In the genomic region with DNA sequence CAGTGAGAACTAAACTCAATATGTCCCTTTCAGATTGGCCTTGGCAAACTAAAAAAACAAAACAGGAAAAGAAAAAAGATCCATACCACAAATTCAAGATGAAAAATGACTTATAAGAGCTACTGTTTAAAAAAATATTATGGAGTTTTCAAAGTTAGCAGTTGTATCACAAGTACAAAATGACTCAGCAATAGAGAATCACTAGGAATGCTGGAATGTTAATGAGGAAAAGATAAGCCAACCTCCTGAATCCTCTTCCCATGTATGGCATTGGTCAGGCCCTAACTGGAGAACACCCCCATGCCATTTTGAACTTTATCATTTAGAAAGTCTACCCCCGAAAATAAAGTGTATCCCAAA, we compare ENCODE assay signal across 9 cellular contexts.
DNase-seq lines count a peak whose midpoint lies in the region; ATAC-seq, FAIRE-seq and TF ChIP-seq lines count a peak whose summit lies in the region.
"Had no signal": no experiment of that assay in that cellular context is flagged by ENCODE, and none has a peak within 500 bp of the region (broad histone marks: within the 10 kb centered on the region; RNA-seq: fewer than 3 reads in every experiment).

No MANE protein-coding gene starts in this region.

- H3K36me3 Mint-ChIP-seq in chondrocyte (ENCODE audit: low read depth): no peaks in the 10 kb centered on the region
- no peaks in the 10 kb centered on the region for H3K36me3 Mint-ChIP-seq in activated T-helper 17 cell treated with anti-CD3 and anti-CD28 coated beads, Interleukin-2, amount 50 U/mL, for 72 hours (ENCODE audit: low read depth)

- H3K9ac ChIP-seq in liver (ENCODE audit: low read depth in 1 of 2, low read length in 2 of 2): no peak overlapping the region

- peak overlapping the region; percentile 90 for H3K27ac Mint-ChIP-seq in chondrocyte (ENCODE audit: unreplicated experiment)
- no peak overlapping the region for H3K27ac Mint-ChIP-seq in activated T-helper 17 cell treated with anti-CD3 and anti-CD28 coated beads, Interleukin-2, amount 50 U/mL, for 72 hours

- no peak for TF ChIP-seq CTCF in cardiac muscle cell (IDR thresholded peaks at IDR 0.05; ENCODE audit: low read depth, low read length)
- TF ChIP-seq CTCF in chondrocyte (IDR thresholded peaks at IDR 0.05): no peak
- no peak for TF ChIP-seq CTCF in liver (IDR thresholded peaks at IDR 0.05; ENCODE audit: low read depth, low read length, missing input control)

- FAIRE-seq in urothelium cell line (lab: Jason Lieb, UNC): no peak

- H3K27me3 ChIP-seq in cardiac muscle cell (no peaks in the 10 kb centered on the region), liver (ENCODE audit: control insufficient read depth in 4 of 4, insufficient read depth in 4 of 4, low read length in 3 of 4) (no peaks in the 10 kb centered on the region)

- no peaks in the 10 kb centered on the region for H3K27me3 Mint-ChIP-seq in chondrocyte (ENCODE audit: low read depth)
- H3K27me3 Mint-ChIP-seq in activated T-helper 17 cell treated with anti-CD3 and anti-CD28 coated beads, Interleukin-2, amount 50 U/mL, for 72 hours: peaks cover 2% of the 10 kb centered on the region

- H3K36me3 ChIP-seq in cardiac muscle cell (no peaks in the 10 kb centered on the region), liver (ENCODE audit: control insufficient read depth in 4 of 4, insufficient read depth in 3 of 4, low read depth in 1 of 4, low read length in 3 of 4) (no peaks in the 10 kb centered on the region)

- TF ChIP-seq RAD21 in liver (IDR thresholded peaks at IDR 0.05): no peak

- H3K9me3 ChIP-seq in cardiac muscle cell (ENCODE audit: low read depth) (no peaks in the 10 kb centered on the region), liver (ENCODE audit: control insufficient read depth in 4 of 4, low read length in 3 of 4) (no peaks in the 10 kb centered on the region)

- no peak for ATAC-seq in activated T-helper 17 cell treated with anti-CD3 and anti-CD28 coated beads, Interleukin-2, amount 50 U/mL, for 72 hours (replicated peaks)

- peak overlapping the region; percentile 24 for H3K27ac ChIP-seq in cardiac muscle cell
- no peak overlapping the region for H3K27ac ChIP-seq in liver (ENCODE audit: low read depth in 1 of 2, low read length in 2 of 2)

- no peak overlapping the region for H3K4me3 Mint-ChIP-seq in chondrocyte (ENCODE audit: unreplicated experiment)
- H3K4me3 Mint-ChIP-seq in activated T-helper 17 cell treated with anti-CD3 and anti-CD28 coated beads, Interleukin-2, amount 50 U/mL, for 72 hours: no peak overlapping the region

- CTCF ChIA-PET in HEK293T (lab: Yijun Ruan, JAX): interaction anchor here (1.2 kb wide), 1 partner anchor 14 kb away, joined by 3 read pairs; no protein-coding TSS in a partner anchor

- intact Hi-C loops in cardiac septum (cut with DNase I): no loop called here

- peaks cover 28% of the 10 kb centered on the region for H3K4me1 Mint-ChIP-seq in chondrocyte (ENCODE audit: low read depth)
- no peaks in the 10 kb centered on the region for H3K4me1 Mint-ChIP-seq in activated T-helper 17 cell treated with anti-CD3 and anti-CD28 coated beads, Interleukin-2, amount 50 U/mL, for 72 hours

- DNase-seq in cardiac muscle cell (ENCODE audit: low read depth in 1 of 2, low spot score in 1 of 2) (peak; percentile 34 to 78), cardiac septum (ENCODE audit: low spot score) (no peak), chondrocyte (ENCODE audit: low spot score) (no peak), urothelium cell line (ENCODE audit: low spot score) (peak; percentile 67), HEK293T (ENCODE audit: extremely low spot score) (no peak)
- DNase-seq in activated CD4-positive, alpha-beta T cell treated with anti-CD3 and anti-CD28 coated beads, Interleukin-2, amount 50 U/mL, for 48 hours: no peak
- DNase-seq: activated CD4-positive, alpha-beta T cell treated with anti-CD3 and anti-CD28 coated beads for 1 hour had no signal

- H3K9me3 Mint-ChIP-seq in chondrocyte (ENCODE audit: low read depth): no peaks in the 10 kb centered on the region
- H3K9me3 Mint-ChIP-seq in activated T-helper 17 cell treated with anti-CD3 and anti-CD28 coated beads, Interleukin-2, amount 50 U/mL, for 72 hours: no peaks in the 10 kb centered on the region

- POLR2A ChIA-PET in HEK293T (lab: Yijun Ruan, JAX): interaction anchor here (0.9 kb wide), 1 partner anchor 72 kb away, joined by 3 read pairs; the partner anchor contains the start of gene HSPA2

- H3K4me1 ChIP-seq in cardiac muscle cell (ENCODE audit: low read depth) (peaks cover 24% of the 10 kb centered on the region), liver (ENCODE audit: control insufficient read depth in 4 of 4, insufficient read depth in 4 of 4, low read length in 3 of 4) (peaks cover 0 to 3% (median 0%) of the 10 kb centered on the region in 4 donors)

- 82% methylated on average over 1 of the region's 1 CpG for WGBS in liver

- H3K4me3 ChIP-seq in cardiac muscle cell (no peak overlapping the region), liver (ENCODE audit: low read depth in 1 of 3, low read length in 3 of 3) (no peak overlapping the region)

TF ChIP-seq in liver, 16 proteins besides CTCF, POLR2A, EP300 and RAD21:
- no peak for TF ChIP-seq HNF4A (conservative IDR thresholded peaks at IDR 0.05)
- TF ChIP-seq, protein P1, sequence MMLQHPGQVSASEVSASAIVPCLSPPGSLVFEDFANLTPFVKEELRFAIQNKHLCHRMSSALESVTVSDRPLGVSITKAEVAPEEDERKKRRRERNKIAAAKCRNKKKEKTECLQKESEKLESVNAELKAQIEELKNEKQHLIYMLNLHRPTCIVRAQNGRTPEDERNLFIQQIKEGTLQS (IDR thresholded peaks at IDR 0.05): no peak
- TF ChIP-seq YY1 (IDR thresholded peaks at IDR 0.05): peak; percentile 14
- TF ChIP-seq JUND (IDR thresholded peaks at IDR 0.05): peak in 1 of 2 donors; percentile 8
- TF ChIP-seq TAF1 (conservative IDR thresholded peaks at IDR 0.05): no peak

TF ChIP-seq in HEK293T, 16 proteins besides CTCF, POLR2A, EP300 and RAD21:
- TF ChIP-seq, protein P2, sequence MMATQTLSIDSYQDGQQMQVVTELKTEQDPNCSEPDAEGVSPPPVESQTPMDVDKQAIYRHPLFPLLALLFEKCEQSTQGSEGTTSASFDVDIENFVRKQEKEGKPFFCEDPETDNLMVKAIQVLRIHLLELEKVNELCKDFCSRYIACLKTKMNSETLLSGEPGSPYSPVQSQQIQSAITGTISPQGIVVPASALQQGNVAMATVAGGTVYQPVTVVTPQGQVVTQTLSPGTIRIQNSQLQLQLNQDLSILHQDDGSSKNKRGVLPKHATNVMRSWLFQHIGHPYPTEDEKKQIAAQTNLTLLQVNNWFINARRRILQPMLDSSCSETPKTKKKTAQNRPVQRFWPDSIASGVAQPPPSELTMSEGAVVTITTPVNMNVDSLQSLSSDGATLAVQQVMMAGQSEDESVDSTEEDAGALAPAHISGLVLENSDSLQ (IDR thresholded peaks at IDR 0.05): no peak
- no peak for TF ChIP-seq SP1 (IDR thresholded peaks at IDR 0.05)
- no peak for TF ChIP-seq CTBP1 (IDR thresholded peaks at IDR 0.05; ENCODE audit: borderline replicate concordance)
- TF ChIP-seq NFRKB (IDR thresholded peaks at IDR 0.05): no peak
- no peak for TF ChIP-seq TARDBP (IDR thresholded peaks at IDR 0.05)
- TF ChIP-seq FOXM1 (IDR thresholded peaks at IDR 0.05; ENCODE audit: borderline replicate concordance): no peak
- no peak for TF ChIP-seq HDGF (IDR thresholded peaks at IDR 0.05; ENCODE audit: borderline replicate concordance)
- TF ChIP-seq BHLHE40 (IDR thresholded peaks at IDR 0.05; ENCODE audit: borderline replicate concordance): no peak
- no peak for TF ChIP-seq FOXK2 (IDR thresholded peaks at IDR 0.05)
- TF ChIP-seq L3MBTL2 (conservative IDR thresholded peaks at IDR 0.05): no peak
- TF ChIP-seq ARNT (IDR thresholded peaks at IDR 0.05): no peak
- no peak for TF ChIP-seq FOXA1 (IDR thresholded peaks at IDR 0.05)
- TF ChIP-seq ELF4 (IDR thresholded peaks at IDR 0.05): no peak
- TF ChIP-seq SUZ12 (IDR thresholded peaks at IDR 0.05): no peak
- TF ChIP-seq ZNF384 (IDR thresholded peaks at IDR 0.05): no peak
TF ChIP-seq in HEK293T: peak in this region for 0.

Comparison
In these comparisons a context has a peak if more than half of its experiments do, and no peak if none do; other contexts are left out.
1. DNase-seq: peak in cardiac muscle cell (2 of 2) and urothelium cell line (single experiment); none in cardiac septum (single experiment), chondrocyte (single experiment), HEK293T (single experiment) and activated CD4-positive, alpha-beta T cell treated with anti-CD3 and anti-CD28 coated beads, Interleukin-2, amount 50 U/mL, for 48 hours (0 of 2).